Comparison of ENCODE assay signal across 8 cellular contexts in the genomic region with DNA sequence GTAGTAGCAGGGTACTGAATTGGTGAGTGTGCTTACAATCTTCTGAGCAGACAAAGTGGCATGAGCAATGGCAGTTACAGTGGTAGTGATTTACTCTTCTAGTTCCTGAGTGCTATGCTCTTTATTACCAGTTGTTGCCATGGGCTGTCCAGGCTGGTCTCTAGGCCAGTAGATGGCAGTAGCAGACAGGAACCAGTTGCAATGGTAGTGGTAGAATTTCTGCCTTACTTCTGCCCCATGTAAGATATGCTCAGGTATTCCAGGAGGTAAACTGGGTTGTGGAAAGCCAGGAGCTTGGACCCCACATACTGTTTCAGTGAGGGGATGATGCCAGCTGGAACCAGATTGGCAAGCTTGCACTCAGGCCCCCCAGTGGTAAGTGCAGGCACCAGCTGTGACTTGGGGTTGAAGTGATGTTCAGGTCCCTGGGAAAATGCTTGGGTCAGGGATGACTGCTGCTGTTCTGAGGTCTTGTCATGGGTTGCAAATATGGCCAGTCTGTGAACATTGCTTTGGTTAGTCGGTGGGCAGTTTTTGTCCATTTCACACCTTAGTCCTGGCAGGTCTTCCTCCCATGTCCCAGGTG.
DNase-seq lines count a peak whose midpoint lies in the region; ATAC-seq and TF ChIP-seq lines count a peak whose summit lies in the region.

No MANE protein-coding gene starts in this region.

- no peak overlapping the region for H3K27ac ChIP-seq in OCI-LY3 (ENCODE audit: low read length)

- TF ChIP-seq CTCF in BJ (IDR thresholded peaks at IDR 0.05; ENCODE audit: insufficient read depth, low read depth, low read length): peak; percentile 27; the same call in 1 of the 2 replicates
- peak; percentile 73 for TF ChIP-seq CTCF in OCI-LY3 (IDR thresholded peaks at IDR 0.05; ENCODE audit: low read depth, low read length)
- peak; percentile 27 for TF ChIP-seq CTCF in fibroblast of pulmonary artery (IDR thresholded peaks at IDR 0.05; ENCODE audit: low read length, missing control alignments)
- no peak for TF ChIP-seq CTCF in omental fat pad (IDR thresholded peaks at IDR 0.05)

- H3K27me3 ChIP-seq in BJ (ENCODE audit: control insufficient read depth, insufficient read depth, low read length): no peaks in the 10 kb centered on the region
- H3K27me3 ChIP-seq in OCI-LY3 (ENCODE audit: low read depth, low read length): no peaks in the 10 kb centered on the region

- POLR2A ChIA-PET in BJ (lab: Charles Lee): no interaction called here

- DNase-seq in BJ (ENCODE audit: low read depth) (no peak), fibroblast of pulmonary artery (ENCODE audit: low read depth) (peak; percentile 1), SKM-1 (lab: John Stamatoyannopoulos, UW; ENCODE audit: unreplicated experiment) (no peak), omental fat pad (ENCODE audit: low spot score) (no peak)
- DNase-seq in activated CD8-positive, alpha-beta memory T cell treated with anti-CD3 and anti-CD28 coated beads, Interleukin-2, amount 50 U/mL, for 48 hours: no peak

- no peak overlapping the region for H3K9ac ChIP-seq in OCI-LY3 (ENCODE audit: low read length)

- H3K36me3 ChIP-seq in BJ (ENCODE audit: control insufficient read depth, insufficient read depth, low read length) (no peaks in the 10 kb centered on the region), OCI-LY3 (replicated peaks; ENCODE audit: low read depth, low read length) (no peaks in the 10 kb centered on the region)

- H3K79me2 ChIP-seq in OCI-LY3 (ENCODE audit: low read length): no peaks in the 10 kb centered on the region

- no peaks in the 10 kb centered on the region for H3K4me1 ChIP-seq in OCI-LY3 (ENCODE audit: low read length)

- ATAC-seq in GM18861 (IDR thresholded peaks at IDR 0.05; ENCODE audit: unreplicated experiment) (peak; percentile 70), HG03139 (IDR thresholded peaks at IDR 0.05; ENCODE audit: unreplicated experiment) (no peak), omental fat pad (ENCODE audit: low FRiP score) (no peak)

- no peak overlapping the region for H3K4me2 ChIP-seq in OCI-LY3 (ENCODE audit: low read length)

- no peak overlapping the region for H3K4me3 ChIP-seq in BJ (ENCODE audit: low read depth, low read length)
- H3K4me3 ChIP-seq in OCI-LY3 (ENCODE audit: low read length): no peak overlapping the region
- H3K4me3 ChIP-seq in fibroblast of pulmonary artery (replicated peaks; ENCODE audit: low read depth, low read length): no peak overlapping the region

- no peaks in the 10 kb centered on the region for H4K20me1 ChIP-seq in OCI-LY3 (ENCODE audit: insufficient read depth, low read length)

- H2AFZ ChIP-seq in OCI-LY3 (ENCODE audit: low read depth, low read length): no peak overlapping the region

- H3K9me3 ChIP-seq in OCI-LY3 (ENCODE audit: insufficient read depth, low read length): no peaks in the 10 kb centered on the region

- CTCF ChIA-PET in BJ (lab: Yijun Ruan, JAX): interaction anchor here (0.6 kb wide), 1 partner anchor 718 kb away, joined by 3 read pairs; no protein-coding TSS in a partner anchor

Comparison
In these comparisons a context has a peak if more than half of its experiments do, and no peak if none do; other contexts are left out.
1. CTCF ChIP-seq: peak in BJ (single experiment), OCI-LY3 (single experiment) and fibroblast of pulmonary artery (single experiment); none in omental fat pad (0 of 3).